Comparison of ENCODE assay signal across 8 cellular contexts in genomic region chr2:61176755-61177726, GRCh38. TPM values are rescaled to one million over a fixed set of nuclear protein-coding genes. Genes with fewer than 3 reads are reported as not detected.
DNase-seq lines count a peak whose midpoint lies in the region; ATAC-seq and TF ChIP-seq lines count a peak whose summit lies in the region.

No MANE protein-coding gene starts in this region.

- peak overlapping the region; percentile 86 to 92 for H3K27ac ChIP-seq in SK-N-SH (ENCODE audit: low read depth in 2 of 2, low read length in 1 of 2)
- peak overlapping the region; percentile 93 to 99 for H3K27ac ChIP-seq in thoracic aorta

- H3K4me3 Mint-ChIP-seq in glutamatergic neuron (ENCODE audit: unreplicated experiment) (peak overlapping the region; percentile 95), osteocyte (ENCODE audit: unreplicated experiment) (peak overlapping the region; percentile 89)

- TF ChIP-seq CTCF in GM12865 (IDR thresholded peaks at IDR 0.05; ENCODE audit: insufficient read depth, low read depth, low read length, missing control alignments) (no peak), SK-N-SH (IDR thresholded peaks at IDR 0.05) (no peak), glutamatergic neuron (IDR thresholded peaks at IDR 0.05; ENCODE audit: partially characterized antibody, unreplicated experiment) (no peak), osteocyte (IDR thresholded peaks at IDR 0.05) (no peak), thoracic aorta (IDR thresholded peaks at IDR 0.05) (no peak)

- peak overlapping the region; percentile 95 for H3K4me2 ChIP-seq in SK-N-SH

- H3K9ac ChIP-seq in SK-N-SH, result peak overlapping the region; percentile 99

- CTCF ChIA-PET in SK-N-SH (lab: Yijun Ruan, JAX), result interaction anchor here (1.3 to 1.8 kb wide), 2 partner anchors 8 to 42 kb away, joined by 3 to 6 read pairs; no protein-coding TSS in a partner anchor

- H3K9me3 Mint-ChIP-seq in activated naive CD4-positive, alpha-beta T cell treated with anti-CD3 and anti-CD28 coated beads, Interleukin-2, amount 50 U/mL, for 72 hours, result no peaks in the 10 kb centered on the region
- H3K9me3 Mint-ChIP-seq in glutamatergic neuron (ENCODE audit: unreplicated experiment) (peaks cover 12% of the 10 kb centered on the region), osteocyte (ENCODE audit: unreplicated experiment) (no peaks in the 10 kb centered on the region)

- H3K4me1 Mint-ChIP-seq in glutamatergic neuron (ENCODE audit: low read depth, unreplicated experiment) (peaks cover 33% of the 10 kb centered on the region), osteocyte (ENCODE audit: unreplicated experiment) (peaks cover 50% of the 10 kb centered on the region)

- H4K20me1 ChIP-seq in SK-N-SH (ENCODE audit: insufficient read depth), result no peaks in the 10 kb centered on the region

- H3K27me3 Mint-ChIP-seq in glutamatergic neuron (ENCODE audit: unreplicated experiment) (peaks cover 12% of the 10 kb centered on the region), osteocyte (ENCODE audit: unreplicated experiment) (no peaks in the 10 kb centered on the region)

- DNase-seq in GM12865 (ENCODE audit: low read depth) (peak; percentile 96), NCI-H1092 treated with DMSO at 0.1 percent for 48 hours (lab: John Stamatoyannopoulos, UW) (peak; percentile 72), SK-N-SH (peak; percentile 100), glutamatergic neuron (peak; percentile 97), osteocyte (ENCODE audit: extremely low spot score, unreplicated experiment) (peak; percentile 99), thoracic aorta (ENCODE audit: low spot score) (peak; percentile 61)
- peak; percentile 93 to 94 for DNase-seq in activated naive CD4-positive, alpha-beta T cell treated with anti-CD3 and anti-CD28 coated beads, Interleukin-2, amount 50 U/mL, for 72 hours (ENCODE audit: low spot score in 2 of 2)

- H3K27me3 ChIP-seq in SK-N-SH (ENCODE audit: insufficient read depth), result no peaks in the 10 kb centered on the region
- no peaks in the 10 kb centered on the region for H3K27me3 ChIP-seq in thoracic aorta (replicated peaks; ENCODE audit: insufficient read depth)

- no peaks in the 10 kb centered on the region for H3F3A ChIP-seq in SK-N-SH (replicated peaks; ENCODE audit: insufficient read depth)

- peak overlapping the region; percentile 89 to 96 for H3K27ac Mint-ChIP-seq in activated naive CD4-positive, alpha-beta T cell treated with anti-CD3 and anti-CD28 coated beads, Interleukin-2, amount 50 U/mL, for 72 hours
- H3K27ac Mint-ChIP-seq in glutamatergic neuron (ENCODE audit: unreplicated experiment) (peak overlapping the region; percentile 73), osteocyte (ENCODE audit: unreplicated experiment) (peak overlapping the region; percentile 95)

- H3K4me3 ChIP-seq in GM12865 (ENCODE audit: low read depth, low read length), result peak overlapping the region; percentile 81
- peak overlapping the region; percentile 63 to 71 for H3K4me3 ChIP-seq in SK-N-SH (ENCODE audit: low read depth in 2 of 2, low read length in 1 of 2)
- H3K4me3 ChIP-seq in thoracic aorta, result peak overlapping the region; percentile 80

- peak; percentile 72 for ATAC-seq in HG02623 (IDR thresholded peaks at IDR 0.05; ENCODE audit: unreplicated experiment)
- peak; percentile 83 to 92 for ATAC-seq in activated naive CD4-positive, alpha-beta T cell treated with anti-CD3 and anti-CD28 coated beads, Interleukin-2, amount 50 U/mL, for 72 hours
- peak; percentile 93 for ATAC-seq in thoracic aorta (ENCODE audit: insufficient number of reproducible peaks, low FRiP score, low read depth)

- H3K4me1 ChIP-seq in SK-N-SH (ENCODE audit: control insufficient read depth in 1 of 2, insufficient read depth in 2 of 2, low read depth in 1 of 2, low read length in 1 of 2) (peaks cover 41 to 47% of the 10 kb centered on the region in 2 experiments), thoracic aorta (ENCODE audit: control insufficient read depth in 1 of 2, low read depth in 2 of 2) (peaks cover 35 to 42% of the 10 kb centered on the region in 2 donors)

- 0% methylated on average over 20 of the region's 111 CpGs for WGBS in SK-N-SH (ENCODE audit: low lambda C conversion rate)

- TF ChIP-seq EP300 in SK-N-SH (IDR thresholded peaks at IDR 0.05; ENCODE audit: borderline replicate concordance in 1 of 2, low read depth in 1 of 2, low read length in 1 of 2), result no peak; a peak in 1 of 4 replicates

- no peaks in the 10 kb centered on the region for H3K9me3 ChIP-seq in SK-N-SH
- H3K9me3 ChIP-seq in thoracic aorta, result no peaks in the 10 kb centered on the region

- POLR2A ChIA-PET in SK-N-SH (lab: Yijun Ruan, JAX), result interaction anchor here (0.7 to 1.4 kb wide), 4 partner anchors 12 to 710 kb away, joined by 3 to 5 read pairs (median 4); no protein-coding TSS in a partner anchor

- no peaks in the 10 kb centered on the region for H3K9me2 ChIP-seq in SK-N-SH

- TF ChIP-seq RAD21 in SK-N-SH (IDR thresholded peaks at IDR 0.05; ENCODE audit: low read length), result no peak

- H3K36me3 ChIP-seq in SK-N-SH (replicated peaks in 1 of 2; ENCODE audit: control insufficient read depth in 1 of 2, insufficient read depth in 2 of 2, low read length in 1 of 2) (peaks cover 9 to 11% of the 10 kb centered on the region in 2 experiments), thoracic aorta (no peaks in the 10 kb centered on the region)

- H2AFZ ChIP-seq in SK-N-SH (ENCODE audit: low read depth), result peak overlapping the region; percentile 90

- peaks cover 39% of the 10 kb centered on the region; the same call in 1 of the 2 replicates for H3K79me2 ChIP-seq in SK-N-SH (ENCODE audit: insufficient read depth)

- H3K36me3 Mint-ChIP-seq in activated naive CD4-positive, alpha-beta T cell treated with anti-CD3 and anti-CD28 coated beads, Interleukin-2, amount 50 U/mL, for 72 hours, result peaks cover 37 to 39% of the 10 kb centered on the region in 2 donors
- H3K36me3 Mint-ChIP-seq in glutamatergic neuron (ENCODE audit: unreplicated experiment), result peaks cover 5% of the 10 kb centered on the region
- H3K36me3 Mint-ChIP-seq in osteocyte (ENCODE audit: unreplicated experiment), result peaks cover 2% of the 10 kb centered on the region

TF ChIP-seq in SK-N-SH, 30 proteins besides CTCF, POLR2A, EP300 and RAD21 (continues in another document):
- TF ChIP-seq JUND (IDR thresholded peaks at IDR 0.05) (no peak), NFIC (IDR thresholded peaks at IDR 0.05; ENCODE audit: borderline replicate concordance) (peak; percentile 62; the same call in 1 of the 2 replicates), FOXJ3 (CRISPR knock-in tag; IDR thresholded peaks at IDR 0.05) (no peak), NRF1 (IDR thresholded peaks at IDR 0.05; ENCODE audit: low read depth, low read length) (no peak), USF2 (IDR thresholded peaks at IDR 0.05; ENCODE audit: borderline replicate concordance, low read depth, low read length) (no peak), USF1 (IDR thresholded peaks at IDR 0.05; ENCODE audit: borderline replicate concordance, low read depth) (peak; percentile 48; the same call in 1 of the 2 replicates), RCOR1 (IDR thresholded peaks at IDR 0.05; ENCODE audit: low read length) (no peak), SIN3A (IDR thresholded peaks at IDR 0.05; ENCODE audit: borderline replicate concordance, low read depth, low read length) (peak; percentile 72; the same call in 1 of the 2 replicates), SMC3 (IDR thresholded peaks at IDR 0.05; ENCODE audit: low read depth, low read length) (no peak), GABPA (IDR thresholded peaks at IDR 0.05; ENCODE audit: low read depth) (peak; percentile 47), TCF12 (IDR thresholded peaks at IDR 0.05) (no peak), POLR2AphosphoS5 (IDR thresholded peaks at IDR 0.05; ENCODE audit: low read depth, low read length) (peak; percentile 89), ZBTB33 (IDR thresholded peaks at IDR 0.05; ENCODE audit: borderline replicate concordance, low read depth) (peak; percentile 88), RXRA (IDR thresholded peaks at IDR 0.05; ENCODE audit: borderline replicate concordance, low read depth) (no peak), TEAD4 (IDR thresholded peaks at IDR 0.05; ENCODE audit: borderline replicate concordance, insufficient read depth) (no peak)

RNA-seq across cellular contexts. Expression of gene C2orf74, which starts 15.1 kb away (rescaled TPM):
- polyA plus RNA-seq in SK-N-SH (2012; rRNA removed), result 24.1 and 26.3 TPM in 2 replicates
- 33.9 and 51.3 TPM in 2 replicates for polyA plus RNA-seq in SK-N-SH (2012; cell fraction: cytosol; rRNA removed)
- 6.5 and 9.2 TPM in 2 replicates for polyA plus RNA-seq in SK-N-SH (2012; cell fraction: nucleus; rRNA removed)
- 10 to 100 TPM in 1 of 2 donors, 1 to 10 TPM in 1; 9.7 to 14.4 TPM for total RNA-seq in activated naive CD4-positive, alpha-beta T cell treated with anti-CD3 and anti-CD28 coated beads, Interleukin-2, amount 50 U/mL, for 72 hours
- total RNA-seq in glutamatergic neuron (ENCODE audit: unreplicated experiment), result 15.1 TPM
- 9.2 and 10.3 TPM in 2 replicates for total RNA-seq in osteocyte
- 10 to 100 TPM; 12.7 to 17.2 TPM for total RNA-seq in thoracic aorta

Comparison
In these comparisons a context has a peak if more than half of its experiments do, and no peak if none do; other contexts are left out.
1. Peak in every context shown above with its lines: DNase-seq, ATAC-seq, H3K4me3 ChIP-seq and H3K27ac ChIP-seq.